In the genomic region with DNA sequence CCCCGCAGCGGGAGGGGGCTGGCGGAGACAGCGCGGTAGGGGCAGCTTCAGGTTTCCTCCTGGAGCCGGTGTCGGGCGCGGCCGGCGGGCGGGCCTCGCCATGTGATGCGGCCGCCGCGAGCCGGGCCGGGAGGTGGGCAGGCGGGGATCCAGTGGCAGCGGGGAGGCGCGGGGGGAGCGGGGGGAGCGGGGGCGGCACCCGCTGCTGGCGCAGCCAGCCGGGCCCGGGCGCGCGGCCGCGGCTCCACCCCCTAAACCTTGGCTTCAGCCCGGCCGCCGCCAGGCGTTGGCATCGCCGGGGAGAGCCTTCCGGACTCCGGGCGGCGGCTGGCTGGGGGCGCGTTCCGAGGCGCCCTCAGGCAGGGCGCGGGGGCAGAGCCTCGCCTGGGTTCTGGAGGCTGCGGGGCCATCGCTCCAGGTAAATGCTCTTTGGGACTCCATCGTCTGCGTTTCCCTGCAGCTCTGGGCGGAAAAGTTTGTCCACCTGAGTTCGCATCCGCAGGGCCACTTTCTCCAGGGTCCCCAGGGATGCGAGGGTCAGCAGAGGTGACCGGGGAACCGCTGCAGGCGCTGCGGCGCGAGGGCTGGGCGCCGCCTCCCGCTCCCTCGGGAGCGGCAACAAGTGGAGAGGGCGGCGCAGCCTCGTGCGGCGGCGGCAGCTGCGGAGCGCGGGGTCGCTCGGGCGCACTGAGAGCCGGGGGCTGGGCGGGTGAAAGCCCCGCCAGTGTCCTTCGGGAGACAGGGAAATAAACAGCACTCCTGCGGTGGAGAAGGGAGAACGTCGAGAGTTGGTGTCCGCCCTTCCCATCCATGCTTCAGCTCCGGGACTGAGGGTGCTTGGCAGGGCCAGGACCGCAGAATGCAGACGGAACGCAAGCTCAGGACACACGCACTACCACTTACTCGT, we compare ENCODE assay signal across 8 cellular contexts. TPM values are rescaled to one million over a fixed set of nuclear protein-coding genes. Genes with fewer than 3 reads are reported as not detected.
A peak's percentile ranks its signal among the peaks of the same experiment; 100 is the strongest.
DNase-seq lines count a peak whose midpoint lies in the region; ATAC-seq lines count a peak whose summit lies in the region.

A gene with protein sequence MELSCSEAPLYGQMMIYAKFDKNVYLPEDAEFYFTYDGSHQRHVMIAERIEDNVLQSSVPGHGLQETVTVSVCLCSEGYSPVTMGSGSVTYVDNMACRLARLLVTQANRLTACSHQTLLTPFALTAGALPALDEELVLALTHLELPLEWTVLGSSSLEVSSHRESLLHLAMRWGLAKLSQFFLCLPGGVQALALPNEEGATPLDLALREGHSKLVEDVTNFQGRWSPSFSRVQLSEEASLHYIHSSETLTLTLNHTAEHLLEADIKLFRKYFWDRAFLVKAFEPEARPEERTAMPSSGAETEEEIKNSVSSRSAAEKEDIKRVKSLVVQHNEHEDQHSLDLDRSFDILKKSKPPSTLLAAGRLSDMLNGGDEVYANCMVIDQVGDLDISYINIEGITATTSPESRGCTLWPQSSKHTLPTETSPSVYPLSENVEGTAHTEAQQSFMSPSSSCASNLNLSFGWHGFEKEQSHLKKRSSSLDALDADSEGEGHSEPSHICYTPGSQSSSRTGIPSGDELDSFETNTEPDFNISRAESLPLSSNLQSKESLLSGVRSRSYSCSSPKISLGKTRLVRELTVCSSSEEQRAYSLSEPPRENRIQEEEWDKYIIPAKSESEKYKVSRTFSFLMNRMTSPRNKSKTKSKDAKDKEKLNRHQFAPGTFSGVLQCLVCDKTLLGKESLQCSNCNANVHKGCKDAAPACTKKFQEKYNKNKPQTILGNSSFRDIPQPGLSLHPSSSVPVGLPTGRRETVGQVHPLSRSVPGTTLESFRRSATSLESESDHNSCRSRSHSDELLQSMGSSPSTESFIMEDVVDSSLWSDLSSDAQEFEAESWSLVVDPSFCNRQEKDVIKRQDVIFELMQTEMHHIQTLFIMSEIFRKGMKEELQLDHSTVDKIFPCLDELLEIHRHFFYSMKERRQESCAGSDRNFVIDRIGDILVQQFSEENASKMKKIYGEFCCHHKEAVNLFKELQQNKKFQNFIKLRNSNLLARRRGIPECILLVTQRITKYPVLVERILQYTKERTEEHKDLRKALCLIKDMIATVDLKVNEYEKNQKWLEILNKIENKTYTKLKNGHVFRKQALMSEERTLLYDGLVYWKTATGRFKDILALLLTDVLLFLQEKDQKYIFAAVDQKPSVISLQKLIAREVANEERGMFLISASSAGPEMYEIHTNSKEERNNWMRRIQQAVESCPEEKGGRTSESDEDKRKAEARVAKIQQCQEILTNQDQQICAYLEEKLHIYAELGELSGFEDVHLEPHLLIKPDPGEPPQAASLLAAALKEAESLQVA (N-terminal part only) (plus strand): TSS at position 292 of the 907 bp plus-strand sequence. CDS start 58,656 bp downstream, outside the sequence.

- H3K36me3 ChIP-seq in SJSA1 = peaks cover 9% of the 10 kb centered on the region; the same call in 1 of the 2 replicates

- peak within 1 kb of the TSS; percentile 73 for H3K4me3 Mint-ChIP-seq in central memory CD8-positive, alpha-beta T cell
- H3K4me3 Mint-ChIP-seq in immature natural killer cell = peak within 1 kb of the TSS; percentile 83 to 91 (median 86)

- peak; percentile 87 for ATAC-seq in central memory CD8-positive, alpha-beta T cell (replicated peaks; ENCODE audit: extremely low read depth, poor library complexity, severe bottlenecking)
- no peak for ATAC-seq in HG03095 (IDR thresholded peaks at IDR 0.05; ENCODE audit: unreplicated experiment)

- H3K4me1 ChIP-seq in SJSA1 (replicated peaks) = peaks cover 29% of the 10 kb centered on the region

- peak within 1 kb of the TSS; percentile 89 for H3K27ac ChIP-seq in SJSA1
- peak within 1 kb of the TSS in 20 of 21 experiments; percentile 4 to 88 (median 74) for H3K27ac ChIP-seq in skin epidermis

- H3K27me3 Mint-ChIP-seq in central memory CD8-positive, alpha-beta T cell = peaks cover 39% of the 10 kb centered on the region
- peaks cover 0 to 5% (median 4%) of the 10 kb centered on the region in 3 donors for H3K27me3 Mint-ChIP-seq in immature natural killer cell (ENCODE audit: low read depth in 3 of 3)

- H3K4me3 ChIP-seq in SJSA1 (peak within 1 kb of the TSS; percentile 81), skin epidermis (peak within 1 kb of the TSS; percentile 45 to 60 (median 54))

- H3K27me3 ChIP-seq in SJSA1 (replicated peaks) = no peaks in the 10 kb centered on the region

- no peaks in the 10 kb centered on the region for H3K9me3 Mint-ChIP-seq in central memory CD8-positive, alpha-beta T cell
- H3K9me3 Mint-ChIP-seq in immature natural killer cell = no peaks in the 10 kb centered on the region

- no peak within 1 kb of the TSS for H3K27ac Mint-ChIP-seq in central memory CD8-positive, alpha-beta T cell (ENCODE audit: low read depth)
- peak within 1 kb of the TSS in 3 of 6 donors; percentile 56 to 82 (median 66) for H3K27ac Mint-ChIP-seq in immature natural killer cell

- H3K36me3 Mint-ChIP-seq in central memory CD8-positive, alpha-beta T cell (ENCODE audit: insufficient read depth) = no peaks in the 10 kb centered on the region
- no peaks in the 10 kb centered on the region for H3K36me3 Mint-ChIP-seq in immature natural killer cell

- no peaks in the 10 kb centered on the region for H3K4me1 Mint-ChIP-seq in central memory CD8-positive, alpha-beta T cell
- peaks cover 3 to 16% of the 10 kb centered on the region in 2 donors for H3K4me1 Mint-ChIP-seq in immature natural killer cell

- no peaks in the 10 kb centered on the region for H3K9me3 ChIP-seq in SJSA1 (replicated peaks)

- peak; percentile 64 for DNase-seq in activated effector memory CD4-positive, alpha-beta T cell treated with anti-CD3 and anti-CD28 coated beads, Interleukin-2, amount 50 U/mL, for 16 hours
- DNase-seq in activated effector memory CD4-positive, alpha-beta T cell treated with Interleukin-2 at 50 U/mL for 16 hours = no peak
- peak; percentile 76 for DNase-seq in HK-2 (ENCODE audit: unreplicated experiment)
- DNase-seq in SJSA1 (ENCODE audit: low read depth in 1 of 2, low spot score in 2 of 2) = peak; percentile 75 to 76
- no peak for DNase-seq in central memory CD8-positive, alpha-beta T cell (ENCODE audit: low spot score in 2 of 2)
- peak; percentile 62 to 75 (median 66) for DNase-seq in immature natural killer cell

RNA-seq across cellular contexts. Expression of the gene that starts here (rescaled TPM):
- total RNA-seq in SJSA1 (2014; rRNA removed; shearing (Covaris generic)) = 13.6 and 20.2 TPM in 2 replicates
- polyA plus RNA-seq in immature natural killer cell = under 1 TPM in 2 of 3 donors, not detected in 1; 0.66 to 0.85 TPM

Comparison
In these comparisons a context has a peak if more than half of its experiments do, and no peak if none do; other contexts are left out.
1. DNase-seq: peak in activated effector memory CD4-positive, alpha-beta T cell treated with anti-CD3 and anti-CD28 coated beads, Interleukin-2, amount 50 U/mL, for 16 hours (single experiment), HK-2 (single experiment) and SJSA1 (2 of 2); none in activated effector memory CD4-positive, alpha-beta T cell treated with Interleukin-2 at 50 U/mL for 16 hours (single experiment) and central memory CD8-positive, alpha-beta T cell (0 of 2).
2. Peak in DNase-seq in immature natural killer cell; RNA of the gene not detected or under 1 TPM.